ENCODE assay signal across 19 cellular contexts in the genomic region with DNA sequence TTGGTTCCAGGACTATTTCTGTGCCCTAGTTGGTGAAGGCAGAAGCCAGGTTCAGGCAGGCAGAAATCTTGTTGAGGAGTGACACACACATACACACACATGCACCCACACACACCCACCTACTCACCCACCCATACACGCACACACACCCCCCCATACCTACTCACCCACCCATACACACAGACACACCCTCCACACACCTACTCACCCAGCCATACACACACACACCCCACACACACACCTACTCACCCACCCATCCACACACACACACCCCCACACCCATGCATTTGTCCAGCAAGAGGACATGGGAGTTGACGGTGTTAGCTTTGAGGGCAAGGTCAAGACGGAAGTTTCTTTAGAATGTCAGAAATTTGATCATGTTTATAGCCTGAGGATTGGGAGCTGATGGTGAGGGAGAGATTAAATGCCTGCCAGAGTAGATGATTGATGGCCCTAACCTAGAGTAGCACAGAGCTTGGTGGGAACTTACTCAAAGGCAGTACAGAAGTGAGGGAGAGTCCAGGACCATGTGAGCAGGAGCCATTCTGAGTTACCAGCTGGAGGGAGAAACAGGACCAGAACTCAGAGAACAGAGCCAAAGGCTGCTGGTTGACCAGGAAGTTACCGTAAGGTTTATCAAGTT.
DNase-seq lines count a peak whose midpoint lies in the region; ATAC-seq lines count a peak whose summit lies in the region.
"Had no signal": no experiment of that assay in that cellular context is flagged by ENCODE, and none has a peak within 500 bp of the region (broad histone marks: within the 10 kb centered on the region; RNA-seq: fewer than 3 reads in every experiment).

No MANE protein-coding gene starts in this region.

- no peaks in the 10 kb centered on the region for H3K27me3 Mint-ChIP-seq in stimulated activated naive CD8-positive, alpha-beta T cell treated with anti-CD3 and anti-CD28 coated beads, Interleukin-15, amount 100 ng/mL, for 72 hours
- H3K27me3 Mint-ChIP-seq in natural killer cell treated with Interleukin-12 subunit alpha and Interleukin-12 subunit beta and Interleukin-15 and Interleukin-18, amount 100 ng/mL, for 72 hours: no peaks in the 10 kb centered on the region
- H3K27me3 Mint-ChIP-seq in stimulated activated naive B cell treated with anti-CD40 and anti-IgM and Interleukin-4, amounts not matched to agents 10 μg/mL and 1 μg/mL and 100 μg/mL, for 72 hours: no peaks in the 10 kb centered on the region
- H3K27me3 Mint-ChIP-seq: activated naive CD4-positive, alpha-beta T cell treated with anti-CD3 and anti-CD28 coated beads, Interleukin-2, amount 10 ng/mL, durations not matched to agents 7 days and 5 days had no signal

- H3K4me3 Mint-ChIP-seq in stimulated activated naive CD8-positive, alpha-beta T cell treated with anti-CD3 and anti-CD28 coated beads, Interleukin-15, amount 100 ng/mL, for 72 hours: no peak overlapping the region
- H3K4me3 Mint-ChIP-seq in natural killer cell treated with Interleukin-12 subunit alpha and Interleukin-12 subunit beta and Interleukin-15 and Interleukin-18, amount 100 ng/mL, for 72 hours: no peak overlapping the region
- H3K4me3 Mint-ChIP-seq in stimulated activated naive B cell treated with anti-CD40 and anti-IgM and Interleukin-4, amounts not matched to agents 10 μg/mL and 1 μg/mL and 100 μg/mL, for 72 hours: no peak overlapping the region
- H3K4me3 Mint-ChIP-seq: activated naive CD4-positive, alpha-beta T cell treated with anti-CD3 and anti-CD28 coated beads, Interleukin-2, amount 10 ng/mL, durations not matched to agents 7 days and 5 days had no signal

- no peaks in the 10 kb centered on the region for H3K4me1 Mint-ChIP-seq in stimulated activated naive CD8-positive, alpha-beta T cell treated with anti-CD3 and anti-CD28 coated beads, Interleukin-15, amount 100 ng/mL, for 72 hours
- H3K4me1 Mint-ChIP-seq in natural killer cell treated with Interleukin-12 subunit alpha and Interleukin-12 subunit beta and Interleukin-15 and Interleukin-18, amount 100 ng/mL, for 72 hours (ENCODE audit: low read depth in 2 of 2): no peaks in the 10 kb centered on the region
- no peaks in the 10 kb centered on the region for H3K4me1 Mint-ChIP-seq in stimulated activated naive B cell treated with anti-CD40 and anti-IgM and Interleukin-4, amounts not matched to agents 10 μg/mL and 1 μg/mL and 100 μg/mL, for 72 hours

- 76% methylated on average over 4 of the region's 4 CpGs for WGBS in urinary bladder

- no peaks in the 10 kb centered on the region for H3K27me3 ChIP-seq in MG63

- no peaks in the 10 kb centered on the region for H3K36me3 Mint-ChIP-seq in natural killer cell treated with Interleukin-12 subunit alpha and Interleukin-12 subunit beta and Interleukin-15 and Interleukin-18, amount 100 ng/mL, for 72 hours
- peaks cover 12 to 22% of the 10 kb centered on the region in 2 donors for H3K36me3 Mint-ChIP-seq in stimulated activated naive B cell treated with anti-CD40 and anti-IgM and Interleukin-4, amounts not matched to agents 10 μg/mL and 1 μg/mL and 100 μg/mL, for 72 hours
- H3K36me3 Mint-ChIP-seq: activated naive CD4-positive, alpha-beta T cell treated with anti-CD3 and anti-CD28 coated beads, Interleukin-2, amount 10 ng/mL, durations not matched to agents 7 days and 5 days had no signal

- no peak for DNase-seq in stimulated activated naive CD8-positive, alpha-beta T cell treated with anti-CD3 and anti-CD28 coated beads, Interleukin-15, amount 100 ng/mL, for 72 hours
- DNase-seq in stimulated activated naive CD8-positive, alpha-beta T cell treated with anti-CD3 and anti-CD28 coated beads, Interleukin-15, Interleukin-2, amounts not matched to agents 100 U/mL and 50 U/mL, for 24 hours: no peak
- no peak for DNase-seq in natural killer cell treated with Interleukin-12 subunit alpha and Interleukin-12 subunit beta and Interleukin-15 and Interleukin-18, amount 100 ng/mL, for 72 hours (ENCODE audit: low spot score)
- no peak for DNase-seq in stimulated activated naive B cell treated with anti-CD40 and anti-IgM and Interleukin-4, amounts not matched to agents 10 μg/mL and 1 μg/mL and 100 μg/mL, for 72 hours
- no peak for DNase-seq in MG63
- DNase-seq in mucosa of gallbladder (ENCODE audit: low spot score): no peak
- DNase-seq: 8988T; activated CD4-positive, alpha-beta T cell treated with anti-CD3 and anti-CD28 coated beads, Interleukin-2, amount 50 U/mL, for 48 hours; activated naive CD4-positive, alpha-beta T cell treated with anti-CD3 and anti-CD28 coated beads, Interleukin-2, amount 10 ng/mL, durations not matched to agents 7 days and 5 days; foreskin fibroblast; GDM1; NCI-H2107; NCI-H526 treated with DMSO at 0.1 percent for 48 hours; SIG-M5; WERI-Rb-1 had no signal

- no peaks in the 10 kb centered on the region for H3K4me1 ChIP-seq in urinary bladder (ENCODE audit: insufficient read depth)

- H3K4me3 ChIP-seq in urinary bladder (ENCODE audit: low read depth, low read length) (no peak overlapping the region), MG63 (no peak overlapping the region)
- H3K4me3 ChIP-seq: skin epidermis had no signal

- peak overlapping the region; percentile 14 for H3K27ac ChIP-seq in urinary bladder (ENCODE audit: low read depth)
- H3K27ac ChIP-seq: WERI-Rb-1 had no signal

- no peaks in the 10 kb centered on the region for H3K9me3 Mint-ChIP-seq in stimulated activated naive CD8-positive, alpha-beta T cell treated with anti-CD3 and anti-CD28 coated beads, Interleukin-15, amount 100 ng/mL, for 72 hours
- H3K9me3 Mint-ChIP-seq in natural killer cell treated with Interleukin-12 subunit alpha and Interleukin-12 subunit beta and Interleukin-15 and Interleukin-18, amount 100 ng/mL, for 72 hours: no peaks in the 10 kb centered on the region
- no peaks in the 10 kb centered on the region for H3K9me3 Mint-ChIP-seq in stimulated activated naive B cell treated with anti-CD40 and anti-IgM and Interleukin-4, amounts not matched to agents 10 μg/mL and 1 μg/mL and 100 μg/mL, for 72 hours
- H3K9me3 Mint-ChIP-seq: activated naive CD4-positive, alpha-beta T cell treated with anti-CD3 and anti-CD28 coated beads, Interleukin-2, amount 10 ng/mL, durations not matched to agents 7 days and 5 days had no signal

- peak; percentile 56 for ATAC-seq in stimulated activated naive CD8-positive, alpha-beta T cell treated with anti-CD3 and anti-CD28 coated beads, Interleukin-15, amount 100 ng/mL, for 72 hours
- ATAC-seq in stimulated activated naive CD8-positive, alpha-beta T cell treated with anti-CD3 and anti-CD28 coated beads, Interleukin-15, Interleukin-2, amounts not matched to agents 100 U/mL and 50 U/mL, for 24 hours: no peak
- peak; percentile 29 for ATAC-seq in esophagus mucosa
- peak; percentile 41 to 55 for ATAC-seq in natural killer cell treated with Interleukin-12 subunit alpha and Interleukin-12 subunit beta and Interleukin-15 and Interleukin-18, amount 100 ng/mL, for 72 hours
- no peak for ATAC-seq in stimulated activated naive B cell treated with anti-CD40 and anti-IgM and Interleukin-4, amounts not matched to agents 10 μg/mL and 1 μg/mL and 100 μg/mL, for 72 hours (replicated peaks)
- ATAC-seq: left lobe of liver had no signal

- H3K36me3 ChIP-seq in urinary bladder (ENCODE audit: insufficient read depth) (no peaks in the 10 kb centered on the region), MG63 (no peaks in the 10 kb centered on the region)
- H3K36me3 ChIP-seq: WERI-Rb-1 had no signal

- H3K9me3 ChIP-seq in MG63: no peaks in the 10 kb centered on the region

- no peak overlapping the region for H3K27ac Mint-ChIP-seq in stimulated activated naive CD8-positive, alpha-beta T cell treated with anti-CD3 and anti-CD28 coated beads, Interleukin-15, amount 100 ng/mL, for 72 hours
- H3K27ac Mint-ChIP-seq in natural killer cell treated with Interleukin-12 subunit alpha and Interleukin-12 subunit beta and Interleukin-15 and Interleukin-18, amount 100 ng/mL, for 72 hours: no peak overlapping the region
- H3K27ac Mint-ChIP-seq in stimulated activated naive B cell treated with anti-CD40 and anti-IgM and Interleukin-4, amounts not matched to agents 10 μg/mL and 1 μg/mL and 100 μg/mL, for 72 hours: no peak overlapping the region
- H3K27ac Mint-ChIP-seq: activated naive CD4-positive, alpha-beta T cell treated with anti-CD3 and anti-CD28 coated beads, Interleukin-2, amount 10 ng/mL, durations not matched to agents 7 days and 5 days had no signal

Comparison
In these comparisons a context has a peak if more than half of its experiments do, and no peak if none do; other contexts are left out.
1. ATAC-seq: peak in stimulated activated naive CD8-positive, alpha-beta T cell treated with anti-CD3 and anti-CD28 coated beads, Interleukin-15, amount 100 ng/mL, for 72 hours (single experiment), esophagus mucosa (single experiment) and natural killer cell treated with Interleukin-12 subunit alpha and Interleukin-12 subunit beta and Interleukin-15 and Interleukin-18, amount 100 ng/mL, for 72 hours (2 of 2); none in stimulated activated naive CD8-positive, alpha-beta T cell treated with anti-CD3 and anti-CD28 coated beads, Interleukin-15, Interleukin-2, amounts not matched to agents 100 U/mL and 50 U/mL, for 24 hours (single experiment) and stimulated activated naive B cell treated with anti-CD40 and anti-IgM and Interleukin-4, amounts not matched to agents 10 μg/mL and 1 μg/mL and 100 μg/mL, for 72 hours (0 of 2).